ENCODE assay signal across 8 cellular contexts in genomic region chr6:16286151-16286522, GRCh38. TPM values are rescaled to one million over a fixed set of nuclear protein-coding genes. Genes with fewer than 3 reads are reported as not detected.
DNase-seq lines count a peak whose midpoint lies in the region; ATAC-seq, FAIRE-seq and TF ChIP-seq lines count a peak whose summit lies in the region.

No MANE protein-coding gene starts in this region.

- H3K36me3 ChIP-seq in fibroblast of lung (ENCODE audit: control insufficient read depth, insufficient read depth, low read length) (no peaks in the 10 kb centered on the region), osteoblast (ENCODE audit: insufficient read depth, low read length) (no peaks in the 10 kb centered on the region), colonic mucosa (no peaks in the 10 kb centered on the region)

- TF ChIP-seq CTCF in fibroblast of lung (conservative IDR thresholded peaks at IDR 0.05 in 1 of 2, IDR thresholded peaks at IDR 0.05 in 1 of 2; ENCODE audit: low read depth in 1 of 2, low read length in 2 of 2), result peak; percentile 60 to 91
- peak; percentile 85 for TF ChIP-seq CTCF in osteoblast (IDR thresholded peaks at IDR 0.05; ENCODE audit: extremely low read depth, low read depth, low read length)
- no peak for TF ChIP-seq CTCF in colonic mucosa (IDR thresholded peaks at IDR 0.05)

- no peak for ATAC-seq in GM18502 (IDR thresholded peaks at IDR 0.05; ENCODE audit: poor library complexity, unreplicated experiment)

- H3K79me2 ChIP-seq in fibroblast of lung (ENCODE audit: control insufficient read depth, insufficient read depth, low read length) (no peaks in the 10 kb centered on the region), osteoblast (ENCODE audit: insufficient read depth, low read length) (no peaks in the 10 kb centered on the region)

- H3K9ac ChIP-seq in fibroblast of lung (ENCODE audit: insufficient read depth, low read length) (no peak overlapping the region), colonic mucosa (ENCODE audit: low read depth in 2 of 2, low read length in 2 of 2) (no peak overlapping the region)

- no peak overlapping the region for H3K27ac ChIP-seq in fibroblast of lung (ENCODE audit: insufficient read depth, low read length)
- H3K27ac ChIP-seq in osteoblast (ENCODE audit: low read depth, low read length), result no peak overlapping the region
- H3K27ac ChIP-seq in colonic mucosa, result no peak overlapping the region

- in situ Hi-C loops in SK-MEL-5 (cut with HindIII; ENCODE audit: low pct_unique_long_range_greater_than_20kb, low sequenced_read_pairs), result no loop called here

- H3K4me3 ChIP-seq in fibroblast of lung (replicated peaks in 1 of 4; ENCODE audit: control extremely low read depth in 1 of 4, insufficient read depth in 1 of 4, low read depth in 3 of 4, low read length in 4 of 4), result no peak overlapping the region
- H3K4me3 ChIP-seq in osteoblast (ENCODE audit: insufficient read depth, low read length), result peak overlapping the region; percentile 40
- no peak overlapping the region for H3K4me3 ChIP-seq in colonic mucosa

- H3K27me3 ChIP-seq in fibroblast of lung (ENCODE audit: control insufficient read depth, insufficient read depth, low read length) (no peaks in the 10 kb centered on the region), osteoblast (ENCODE audit: insufficient read depth, low read length) (no peaks in the 10 kb centered on the region), colonic mucosa (no peaks in the 10 kb centered on the region)

- H3K9me3 ChIP-seq in fibroblast of lung (ENCODE audit: control insufficient read depth, insufficient read depth, low read depth, low read length) (no peaks in the 10 kb centered on the region), osteoblast (ENCODE audit: low read depth, low read length) (no peaks in the 10 kb centered on the region), colonic mucosa (no peaks in the 10 kb centered on the region)

- H3K4me2 ChIP-seq in fibroblast of lung (ENCODE audit: extremely low read depth, insufficient read depth, low read length), result no peak overlapping the region
- peak overlapping the region; percentile 56 for H3K4me2 ChIP-seq in osteoblast (ENCODE audit: insufficient read depth, low read length)

- H2AFZ ChIP-seq in fibroblast of lung (ENCODE audit: low read length) (no peak overlapping the region), osteoblast (ENCODE audit: low read length) (peak overlapping the region; percentile 59)

- intact Hi-C loops in colonic mucosa (cut with DNase I), result no loop called here

- H3K4me1 ChIP-seq in fibroblast of lung (ENCODE audit: control insufficient read depth, extremely low read depth, insufficient read depth, low read length) (no peaks in the 10 kb centered on the region), osteoblast (ENCODE audit: insufficient read depth, low read length) (no peaks in the 10 kb centered on the region), colonic mucosa (no peaks in the 10 kb centered on the region)

- TF ChIP-seq POLR2A in GM12892 (IDR thresholded peaks at IDR 0.05; ENCODE audit: low read depth, low read length), result no peak

- peak; percentile 36 for FAIRE-seq in GM12892 (lab: Jason Lieb, UNC)

- DNase-seq in AG08395 (ENCODE audit: low spot score) (peak; percentile 78), GM12892 (ENCODE audit: insufficient read length) (peak; percentile 58), SK-MEL-5 (ENCODE audit: low read depth, low spot score) (peak; percentile 63), fibroblast of lung (ENCODE audit: low read depth in 2 of 2) (peak; percentile 31 to 36), osteoblast (ENCODE audit: insufficient read length, low spot score, missing footprints) (peak; percentile 89), A172 (ENCODE audit: low spot score) (no peak), colonic mucosa (no peak)

- no peaks in the 10 kb centered on the region for H4K20me1 ChIP-seq in fibroblast of lung (ENCODE audit: control insufficient read depth, extremely low read depth, insufficient read depth, low read length)
- H4K20me1 ChIP-seq in osteoblast (ENCODE audit: insufficient read depth, low read length), result no peaks in the 10 kb centered on the region

RNA-seq across cellular contexts. Expression of gene GMPR, which starts 47.8 kb away (rescaled TPM):
- polyA plus RNA-seq in GM12892 (2012; ENCODE audit: missing spikeins), result 9.7 TPM
- 102 and 109 TPM in 2 replicates for total RNA-seq in SK-MEL-5 (2014; rRNA removed; shearing (Covaris generic))
- 107 and 116 TPM in 2 replicates for polyA plus RNA-seq in SK-MEL-5 (2015; cell fraction: cytosol; rRNA removed)
- polyA plus RNA-seq in SK-MEL-5 (2015; cell fraction: nucleus; rRNA removed), result 35.7 and 43.3 TPM in 2 replicates
- total RNA-seq in fibroblast of lung, result 7.2 and 13.2 TPM in 2 replicates
- polyA plus RNA-seq in fibroblast of lung, result 16.4 and 27.1 TPM in 2 replicates
- 10.4 and 20.3 TPM in 2 replicates for polyA plus RNA-seq in fibroblast of lung (2012)
- 17.8 and 18.3 TPM in 2 replicates for polyA minus RNA-seq in fibroblast of lung (ENCODE audit: low replicate concordance)
- total RNA-seq in osteoblast, result 6.5 and 7.4 TPM in 2 replicates
- 6.6 and 9.6 TPM in 2 replicates for total RNA-seq in A172 (2014; rRNA removed; shearing (Covaris generic))
- total RNA-seq in colonic mucosa, result 1 to 10 TPM; 3.4 to 4.7 TPM

Comparison
In these comparisons a context has a peak if more than half of its experiments do, and no peak if none do; other contexts are left out.
1. DNase-seq: peak in AG08395 (single experiment), GM12892 (single experiment), SK-MEL-5 (single experiment), fibroblast of lung (2 of 2) and osteoblast (single experiment); none in A172 (single experiment) and colonic mucosa (single experiment).